In the genomic region with DNA sequence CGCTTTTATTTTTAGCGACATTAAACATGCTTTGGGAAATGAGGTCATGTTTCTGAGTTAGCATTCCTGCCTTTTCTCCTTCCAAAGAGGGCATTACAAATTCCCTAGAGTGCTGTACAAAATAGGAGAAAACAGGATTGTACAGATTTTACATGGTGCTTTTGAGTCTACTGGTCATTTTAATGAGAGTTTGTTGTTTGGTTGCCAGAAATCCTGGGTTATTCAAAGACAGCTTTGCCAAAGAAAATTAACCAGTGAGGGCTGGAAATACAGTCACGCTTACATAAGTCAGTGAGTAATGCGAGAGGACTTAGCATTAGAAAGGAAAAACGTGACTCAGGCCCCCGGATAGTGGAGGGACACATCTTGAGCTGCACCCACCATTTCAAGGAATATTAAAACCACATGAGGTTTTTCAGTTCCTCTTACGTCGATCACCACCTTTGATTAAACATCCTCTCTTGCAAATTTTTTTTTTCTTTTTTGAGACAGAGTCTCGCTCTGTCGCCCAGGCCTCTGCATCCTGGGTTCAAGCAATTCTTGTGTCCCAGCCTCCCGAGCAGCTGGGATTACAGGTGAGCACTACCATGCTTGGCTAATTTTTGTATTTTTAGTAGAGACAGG, we compare ENCODE assay signal across 8 cellular contexts. TPM values are rescaled to one million over a fixed set of nuclear protein-coding genes. Genes with fewer than 3 reads are reported as not detected.
DNase-seq lines count a peak whose midpoint lies in the region; ATAC-seq, FAIRE-seq and TF ChIP-seq lines count a peak whose summit lies in the region.

No MANE protein-coding gene starts in this region.

- H3K4me3 Mint-ChIP-seq in naive B cell (peak overlapping the region in 7 of 8 donors; percentile 2 to 90 (median 72)), Calu3 (ENCODE audit: low read depth, unreplicated experiment) (no peak overlapping the region)

- ATAC-seq in HG03108 (IDR thresholded peaks at IDR 0.05; ENCODE audit: unreplicated experiment) = peak; percentile 27
- ATAC-seq in naive B cell (ENCODE audit: low read depth in 2 of 2) = peak; percentile 44 to 47

- no peak for TF ChIP-seq POLR2A in suprapubic skin (IDR thresholded peaks at IDR 0.05)

- CTCF ChIA-PET in Calu3 (lab: Charles Lee) = no interaction called here

- H3K27me3 ChIP-seq in bronchial epithelial cell (ENCODE audit: control insufficient read depth, insufficient read depth, low read length) (no peaks in the 10 kb centered on the region), suprapubic skin (no peaks in the 10 kb centered on the region)

- peaks cover 29% of the 10 kb centered on the region for H3K4me1 ChIP-seq in suprapubic skin

- BruUV-seq in Calu3 (replicated peaks; lab: Mats Ljungman, UMichigan) = no TSS peak

- TF ChIP-seq CTCF in GM12864 (IDR thresholded peaks at IDR 0.05; ENCODE audit: low read depth, low read length, missing control alignments) = no peak
- no peak for TF ChIP-seq CTCF in bronchial epithelial cell (IDR thresholded peaks at IDR 0.05; ENCODE audit: insufficient read depth, low read length, severe bottlenecking)
- no peak for TF ChIP-seq CTCF in suprapubic skin (IDR thresholded peaks at IDR 0.05)
- no peak for TF ChIP-seq CTCF in Calu3 (IDR thresholded peaks at IDR 0.05; ENCODE audit: unreplicated experiment)

- no peaks in the 10 kb centered on the region for H3K9me3 ChIP-seq in suprapubic skin

- H3K27me3 Mint-ChIP-seq in naive B cell = peaks cover 0 to 13% (median 0%) of the 10 kb centered on the region in 3 donors
- H3K27me3 Mint-ChIP-seq in Calu3 (ENCODE audit: unreplicated experiment) = no peaks in the 10 kb centered on the region

- H3K27ac Mint-ChIP-seq in naive B cell = peak overlapping the region; percentile 65 to 99 (median 96)
- no peak overlapping the region for H3K27ac Mint-ChIP-seq in Calu3 (ENCODE audit: unreplicated experiment)

- FAIRE-seq in bronchial epithelial cell (lab: Jason Lieb, UNC) = no peak

- intact Hi-C loops in Calu3 (cut with micrococcal nuclease; ENCODE audit: unreplicated experiment) = no loop called here

- peak; percentile 79 for DNase-seq in GM12864 (ENCODE audit: low read depth)
- DNase-seq in T1000 (lab: John Stamatoyannopoulos, UW) = peak; percentile 48
- peak; percentile 89 for DNase-seq in bronchial epithelial cell (ENCODE audit: low read depth)
- peak; percentile 83 for DNase-seq in naive B cell
- DNase-seq in suprapubic skin (ENCODE audit: low spot score in 2 of 2) = no peak
- no peak for DNase-seq in NCI-H524 treated with DMSO at 0.1 percent for 48 hours (lab: John Stamatoyannopoulos, UW)
- DNase-seq in Calu3 = no peak

- H3K9me3 Mint-ChIP-seq in naive B cell = peaks cover 0 to 5% (median 0%) of the 10 kb centered on the region in 7 donors
- H3K9me3 Mint-ChIP-seq in Calu3 (ENCODE audit: low read depth, unreplicated experiment) = no peaks in the 10 kb centered on the region

- TF ChIP-seq EP300 in suprapubic skin (IDR thresholded peaks at IDR 0.05) = no peak

- H3K4me3 ChIP-seq in GM12864 (ENCODE audit: low read depth, low read length) = no peak overlapping the region
- H3K4me3 ChIP-seq in bronchial epithelial cell (ENCODE audit: low read depth, low read length) = no peak overlapping the region
- no peak overlapping the region for H3K4me3 ChIP-seq in suprapubic skin

- H3K36me3 Mint-ChIP-seq in naive B cell (no peaks in the 10 kb centered on the region), Calu3 (ENCODE audit: insufficient read depth, unreplicated experiment) (peaks cover 11% of the 10 kb centered on the region)

- peaks cover 43 to 55% (median 49%) of the 10 kb centered on the region in 3 donors for H3K4me1 Mint-ChIP-seq in naive B cell
- H3K4me1 Mint-ChIP-seq in Calu3 (ENCODE audit: low read depth, unreplicated experiment) = peaks cover 2% of the 10 kb centered on the region

- H3K36me3 ChIP-seq in bronchial epithelial cell (ENCODE audit: control insufficient read depth, insufficient read depth, low read length) (peaks cover under 1% of the 10 kb centered on the region), suprapubic skin (no peaks in the 10 kb centered on the region)

- 50% methylated on average over 11 of the region's 11 CpGs for WGBS in suprapubic skin

- peak overlapping the region; percentile 23 for H3K27ac ChIP-seq in suprapubic skin

RNA-seq across cellular contexts. Expression of a gene that starts 55.4 kb away (rescaled TPM):
- total RNA-seq in bronchial epithelial cell = 10.4 and 26.3 TPM in 2 replicates
- polyA plus RNA-seq in naive B cell (ENCODE audit: low read depth in 6 of 6) = 1 to 10 TPM in 5 of 6 donors, under 1 TPM in 1; 0.33 to 1.7 (median 1.5) TPM
- total RNA-seq in suprapubic skin = 10 to 100 TPM in 3 of 4 donors, 1 to 10 TPM in 1; 6.4 to 17.9 (median 13.3) TPM
- total RNA-seq in Calu3 (2022) = 11.6 and 11.7 TPM in 2 replicates

Comparison
In these comparisons a context has a peak if more than half of its experiments do, and no peak if none do; other contexts are left out.
1. DNase-seq: peak in GM12864 (single experiment), T1000 (single experiment), bronchial epithelial cell (single experiment) and naive B cell (single experiment); none in suprapubic skin (0 of 2), NCI-H524 treated with DMSO at 0.1 percent for 48 hours (single experiment) and Calu3 (single experiment).